9 cellular contexts compared by ENCODE assay signal in the genomic region with DNA sequence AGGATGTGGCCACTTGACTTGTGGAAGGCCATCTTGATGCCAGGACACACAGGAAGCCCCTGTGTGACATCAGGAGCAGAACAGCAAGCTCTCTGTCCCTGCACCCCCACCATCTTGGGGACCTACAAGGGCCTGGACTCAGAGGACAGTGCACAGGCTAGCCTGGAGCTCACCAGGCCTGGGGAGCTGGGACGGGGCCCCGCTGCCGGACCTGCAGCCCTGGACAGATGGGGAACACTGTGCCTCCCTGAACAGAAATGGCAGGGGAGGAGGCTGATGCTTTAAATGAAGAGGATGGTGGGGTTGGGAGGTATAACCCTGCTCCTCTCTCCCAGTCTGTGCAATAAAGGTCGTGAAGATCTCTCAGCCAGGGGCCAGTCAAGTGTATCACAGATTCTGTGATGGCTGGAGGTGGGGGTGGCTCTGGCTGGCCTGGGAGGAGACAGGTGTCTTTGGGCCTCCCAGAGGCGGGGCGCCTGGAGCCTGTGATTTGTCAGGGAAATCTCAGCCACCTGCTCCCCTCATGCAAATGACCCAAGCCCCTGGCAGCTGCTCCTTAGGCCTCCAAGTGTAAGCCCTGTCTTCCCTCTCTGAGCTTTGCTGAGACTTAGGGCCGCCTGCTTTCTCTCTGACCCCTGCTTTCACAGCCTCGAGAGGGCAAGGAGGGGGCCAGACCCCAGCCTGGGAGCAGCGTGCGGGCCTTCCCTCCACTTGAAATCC. TPM values are rescaled to one million over a fixed set of nuclear protein-coding genes. Genes with fewer than 3 reads are reported as not detected.
DNase-seq lines count a peak whose midpoint lies in the region; ATAC-seq and TF ChIP-seq lines count a peak whose summit lies in the region.
"Had no signal": no experiment of that assay in that cellular context is flagged by ENCODE, and none has a peak within 500 bp of the region (broad histone marks: within the 10 kb centered on the region; RNA-seq: fewer than 3 reads in every experiment).

No MANE protein-coding gene starts in this region.

- intact Hi-C loops in left colon (cut with DNase I, micrococcal nuclease) (no loop called here), MCF 10A (cut with micrococcal nuclease) (no loop called here)

- no peak overlapping the region for H3K27ac ChIP-seq in GM23338 (ENCODE audit: low read depth)
- H3K27ac ChIP-seq: upper lobe of left lung had no signal

- H3K27me3 Mint-ChIP-seq in GM23338 (ENCODE audit: insufficient read depth, low read depth, poor library complexity) (peaks cover 25% of the 10 kb centered on the region), MCF 10A (ENCODE audit: insufficient read depth, unreplicated experiment) (no peaks in the 10 kb centered on the region)

- H3K36me3 Mint-ChIP-seq in GM23338 (ENCODE audit: low read depth), result peaks cover 68% of the 10 kb centered on the region
- H3K36me3 Mint-ChIP-seq in MCF 10A (ENCODE audit: insufficient read depth, unreplicated experiment), result no peaks in the 10 kb centered on the region

- no peaks in the 10 kb centered on the region for H3K27me3 ChIP-seq in GM23338 (ENCODE audit: insufficient read depth)
- H3K27me3 ChIP-seq: upper lobe of left lung had no signal

- no peak for TF ChIP-seq CTCF in GM23338 (conservative IDR thresholded peaks at IDR 0.05; ENCODE audit: low read depth in 2 of 2)
- TF ChIP-seq CTCF in MCF 10A (IDR thresholded peaks at IDR 0.05; ENCODE audit: unreplicated experiment), result no peak

- no TSS peak for BruUV-seq in MCF 10A (replicated peaks; lab: Mats Ljungman, UMichigan)

- H3K79me2 ChIP-seq in GM23338 (replicated peaks; ENCODE audit: insufficient read depth), result no peaks in the 10 kb centered on the region

- peaks cover 24% of the 10 kb centered on the region for H3K4me1 Mint-ChIP-seq in GM23338
- no peaks in the 10 kb centered on the region for H3K4me1 Mint-ChIP-seq in MCF 10A (ENCODE audit: insufficient read depth, unreplicated experiment)

- no peak overlapping the region for H3K4me3 ChIP-seq in GM23338
- H3K4me3 ChIP-seq: upper lobe of left lung had no signal

- peaks cover 7% of the 10 kb centered on the region for H3K36me3 ChIP-seq in GM23338 (ENCODE audit: insufficient read depth)

- POLR2A ChIA-PET in MCF 10A (lab: Yijun Ruan, JAX), result interaction anchor here (1.6 kb wide), 1 partner anchor 13 kb away, joined by 6 read pairs; a partner anchor contains a TSS

- H3K4me3 Mint-ChIP-seq in GM23338, result no peak overlapping the region; the same call in 2 of the 3 replicates
- no peak overlapping the region for H3K4me3 Mint-ChIP-seq in MCF 10A (ENCODE audit: unreplicated experiment)

- H3K4me2 ChIP-seq in GM23338, result no peak overlapping the region

- H3K4me1 ChIP-seq in GM23338 (ENCODE audit: insufficient read depth), result peaks cover 5% of the 10 kb centered on the region; the same call in 1 of the 2 replicates

- H3K9me3 Mint-ChIP-seq in GM23338, result no peaks in the 10 kb centered on the region
- H3K9me3 Mint-ChIP-seq in MCF 10A (ENCODE audit: unreplicated experiment), result no peaks in the 10 kb centered on the region

- peak; percentile 80 for DNase-seq in GM23338 (ENCODE audit: low spot score)
- DNase-seq in NCI-H187 treated with DMSO at 0.1 percent for 48 hours (lab: John Stamatoyannopoulos, UW), result peak; percentile 82
- DNase-seq in left colon, result peak; percentile 56 to 61
- no peak for DNase-seq in GM03348 (ENCODE audit: low spot score)
- DNase-seq in activated CD8-positive, alpha-beta memory T cell treated with anti-CD3 and anti-CD28 coated beads for 24 hours, result no peak
- DNase-seq in MCF 10A (ENCODE audit: unreplicated experiment), result no peak
- no peak for DNase-seq in AG08396 (ENCODE audit: low spot score)

- no peaks in the 10 kb centered on the region for H3K9me2 ChIP-seq in GM23338 (ENCODE audit: insufficient read depth)

- peak; percentile 63 for ATAC-seq in GM18907 (IDR thresholded peaks at IDR 0.05; ENCODE audit: unreplicated experiment)
- peak; percentile 68 for ATAC-seq in GM23338
- peak; percentile 19 for ATAC-seq in left colon

- CTCF ChIA-PET in MCF 10A (lab: Yijun Ruan, JAX), result interaction anchor here (0.5 to 3.1 kb wide), 7 partner anchors 9 to 180 kb away, joined by 3 to 18 read pairs (median 5); a partner anchor contains a TSS

- no peak overlapping the region for H2AFZ ChIP-seq in GM23338

- H4K20me1 ChIP-seq in GM23338 (replicated peaks; ENCODE audit: insufficient read depth), result peaks cover 3% of the 10 kb centered on the region; the same call in 1 of the 2 replicates

- no peak overlapping the region for H3K27ac Mint-ChIP-seq in GM23338
- no peak overlapping the region for H3K27ac Mint-ChIP-seq in MCF 10A (ENCODE audit: low read depth, unreplicated experiment)

- H3F3A ChIP-seq in GM23338 (replicated peaks; ENCODE audit: low read depth), result peaks cover 6% of the 10 kb centered on the region; the same call in 1 of the 2 replicates

TF ChIP-seq in GM23338, 12 proteins besides CTCF, POLR2A, EP300 and RAD21:
- no peak for TF ChIP-seq JUNB (IDR thresholded peaks at IDR 0.05; ENCODE audit: unreplicated experiment)

RNA-seq across cellular contexts. Expression of a gene that starts 1.1 kb away (rescaled TPM):
- 3.3 and 8.2 TPM in 2 replicates for total RNA-seq in GM23338 (2014; rRNA removed; shearing (Covaris generic))
- 3.6 and 5.4 TPM in 2 replicates for polyA plus RNA-seq in GM23338 (2016; fragmentation: Nextera tagmentation; extraction: Ambion mirVana)
- total RNA-seq in left colon (1 to 10 TPM; 1.1 to 1.5 TPM), MCF 10A (2022) (0.47 TPM in 1 of 2 replicates, not detected in the other)

RNA-seq across cellular contexts. Expression of a gene that starts 11.4 kb away (rescaled TPM):
- total RNA-seq in GM23338 (2014; rRNA removed; shearing (Covaris generic)), result 38.2 and 39.2 TPM in 2 replicates
- 15.8 and 16.4 TPM in 2 replicates for polyA plus RNA-seq in GM23338 (2016; fragmentation: Nextera tagmentation; extraction: Ambion mirVana)
- total RNA-seq in left colon (1 to 10 TPM; 4.3 to 6.3 TPM), MCF 10A (2022) (0.47 and 1.3 TPM in 2 replicates)

RNA-seq across cellular contexts. Expression of a gene that starts 11.4 kb away (rescaled TPM):
- 37.2 and 47.4 TPM in 2 replicates for total RNA-seq in GM23338 (2014; rRNA removed; shearing (Covaris generic))
- polyA plus RNA-seq in GM23338 (2016; fragmentation: Nextera tagmentation; extraction: Ambion mirVana), result 75.6 and 79.2 TPM in 2 replicates
- 10 to 100 TPM in 1 of 2 donors, 1 to 10 TPM in 1; 4.4 to 10.5 TPM for total RNA-seq in left colon
- 11.7 and 25.5 TPM in 2 replicates for total RNA-seq in MCF 10A (2022)

RNA-seq across cellular contexts. Expression of a gene that starts 12.3 kb away (rescaled TPM):
- total RNA-seq in GM23338 (2014; rRNA removed; shearing (Covaris generic)), result 97.2 and 109 TPM in 2 replicates
- 35.0 and 35.1 TPM in 2 replicates for polyA plus RNA-seq in GM23338 (2016; fragmentation: Nextera tagmentation; extraction: Ambion mirVana)
- total RNA-seq in left colon, result 10 to 100 TPM; 68.5 to 81.4 TPM
- total RNA-seq in MCF 10A (2022), result 62.5 and 80.2 TPM in 2 replicates

RNA-seq across cellular contexts. Expression of a gene that starts 18.0 kb away (rescaled TPM):
- 3.0 and 5.0 TPM in 2 replicates for total RNA-seq in GM23338 (2014; rRNA removed; shearing (Covaris generic))
- polyA plus RNA-seq in GM23338 (2016; fragmentation: Nextera tagmentation; extraction: Ambion mirVana), result 4.7 and 5.0 TPM in 2 replicates
- total RNA-seq in left colon (1 to 10 TPM; 1.3 to 4.3 TPM), MCF 10A (2022) (not detected in 2 replicates)

Comparison
In these comparisons a context has a peak if more than half of its experiments do, and no peak if none do; other contexts are left out.
1. DNase-seq: peak in GM23338 (single experiment), NCI-H187 treated with DMSO at 0.1 percent for 48 hours (single experiment) and left colon (2 of 2); none in GM03348 (single experiment), activated CD8-positive, alpha-beta memory T cell treated with anti-CD3 and anti-CD28 coated beads for 24 hours (single experiment), MCF 10A (single experiment) and AG08396 (single experiment).
2. Peak in every context shown above with its lines, with median percentiles within 50 percentile points of each other: ATAC-seq.